ENCODE assay signal across 17 cellular contexts in the genomic region with DNA sequence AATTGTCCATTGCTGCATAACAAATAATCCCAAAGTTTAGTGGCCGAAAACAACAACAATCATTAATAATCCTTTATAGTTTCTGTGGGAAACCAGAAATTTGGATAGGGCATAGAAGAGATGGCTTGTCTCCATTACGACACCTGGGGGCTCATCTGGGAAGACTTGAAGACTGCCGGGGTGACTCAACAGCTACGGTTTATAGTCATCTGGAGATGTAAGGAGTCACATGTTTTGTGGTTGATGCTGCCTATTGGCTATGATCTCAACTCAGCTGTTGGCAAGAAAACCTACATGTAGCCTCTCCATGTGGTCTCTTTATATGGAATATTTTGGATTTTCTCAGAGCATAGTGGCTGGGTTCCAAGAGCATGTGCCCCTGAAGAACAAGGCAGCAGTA. TPM values are rescaled to one million over a fixed set of nuclear protein-coding genes. Genes with fewer than 3 reads are reported as not detected.
DNase-seq lines count a peak whose midpoint lies in the region; ATAC-seq and TF ChIP-seq lines count a peak whose summit lies in the region.
"Had no signal": no experiment of that assay in that cellular context is flagged by ENCODE, and none has a peak within 500 bp of the region (broad histone marks: within the 10 kb centered on the region; RNA-seq: fewer than 3 reads in every experiment).

No MANE protein-coding gene starts in this region.

- DNase-seq in EL: peak; percentile 45
- peak; percentile 33 for DNase-seq in LHCN-M2 (ENCODE audit: low read depth)
- DNase-seq in choroid plexus epithelial cell (ENCODE audit: low read depth): peak; percentile 16
- DNase-seq in kidney tubule cell (ENCODE audit: low spot score): peak; percentile 78
- no peak for DNase-seq in WERI-Rb-1
- no peak for DNase-seq in DMS114 treated with DMSO at 0.1 percent for 48 hours (lab: John Stamatoyannopoulos, UW; ENCODE audit: unreplicated experiment)
- DNase-seq in stimulated activated CD4-positive, alpha-beta T cell treated with anti-CD3 and anti-CD28 coated beads, Interleukin-2, amount 100 ng/mL, for 24 hours: no peak
- DNase-seq: DMS153, KG1, NCI-H1048, NCI-H1436 treated with DMSO at 0.1 percent for 48 hours, NCI-H2029, NCI-H2171, NCI-H526, SHP77 had no signal

- no peaks in the 10 kb centered on the region for H3K36me3 ChIP-seq in WERI-Rb-1

- peaks cover 11% of the 10 kb centered on the region for H3K9me3 ChIP-seq in WERI-Rb-1 (ENCODE audit: severe bottlenecking)

- H3K27ac ChIP-seq in WERI-Rb-1: no peak overlapping the region
- H3K27ac ChIP-seq: SK-N-MC had no signal

- ATAC-seq in GM18870 (IDR thresholded peaks at IDR 0.05; ENCODE audit: unreplicated experiment): no peak

- no peaks in the 10 kb centered on the region for H3K27me3 ChIP-seq in WERI-Rb-1 (ENCODE audit: insufficient read depth, low read depth, severe bottlenecking)

- no peak for TF ChIP-seq CTCF in choroid plexus epithelial cell (conservative IDR thresholded peaks at IDR 0.05; ENCODE audit: low read depth, low read length)
- no peak for TF ChIP-seq CTCF in WERI-Rb-1 (IDR thresholded peaks at IDR 0.05; ENCODE audit: low read depth, low read length)

- H3K4me3 ChIP-seq in choroid plexus epithelial cell (ENCODE audit: low read depth, low read length): no peak overlapping the region
- no peak overlapping the region for H3K4me3 ChIP-seq in WERI-Rb-1 (ENCODE audit: low read depth, low read length)
- H3K4me3 ChIP-seq: SK-N-MC had no signal

RNA-seq across cellular contexts. Expression of gene TSPAN2, which starts 29.3 kb away (rescaled TPM):
- total RNA-seq in LHCN-M2 (2014; rRNA removed): 0.11 and 0.90 TPM in 2 replicates
- polyA plus RNA-seq in LHCN-M2 (2012): 1.0 TPM

Comparison
In these comparisons a context has a peak if more than half of its experiments do, and no peak if none do; other contexts are left out.
1. DNase-seq: peak in EL (single experiment), LHCN-M2 (single experiment), choroid plexus epithelial cell (single experiment) and kidney tubule cell (single experiment); none in WERI-Rb-1 (single experiment), DMS114 treated with DMSO at 0.1 percent for 48 hours (single experiment) and stimulated activated CD4-positive, alpha-beta T cell treated with anti-CD3 and anti-CD28 coated beads, Interleukin-2, amount 100 ng/mL, for 24 hours (0 of 2).